1 cellular context compared by ENCODE assay signal in genomic region chr1:39981957-39982356, GRCh38.
TF ChIP-seq lines count a peak whose summit lies in the region.

No MANE protein-coding gene starts in this region.

TF ChIP-seq in H1, 55 proteins besides CTCF, POLR2A, EP300 and RAD21:
- TF ChIP-seq USF2 (IDR thresholded peaks at IDR 0.05; ENCODE audit: low read length) (no peak), CTBP2 (IDR thresholded peaks at IDR 0.05; ENCODE audit: borderline replicate concordance, insufficient read depth, insufficient read length, low read length) (no peak), NANOG (IDR thresholded peaks at IDR 0.05; ENCODE audit: insufficient read depth, low read depth, low read length, poor library complexity, severe bottlenecking) (no peak), SP2 (IDR thresholded peaks at IDR 0.05; ENCODE audit: low read length) (no peak), ZNF274 (IDR thresholded peaks at IDR 0.05; ENCODE audit: borderline replicate concordance, extremely low read depth, low read length) (no peak), CEBPB (IDR thresholded peaks at IDR 0.05; ENCODE audit: low read depth, low read length) (no peak), FOSL1 (IDR thresholded peaks at IDR 0.05; ENCODE audit: insufficient read depth, low read depth, low read length) (no peak), SIRT6 (IDR thresholded peaks at IDR 0.05; ENCODE audit: low read length) (no peak), KDM5A (IDR thresholded peaks at IDR 0.05; ENCODE audit: low read length) (no peak), SIX5 (IDR thresholded peaks at IDR 0.05; ENCODE audit: low read depth, low read length) (no peak), MAFK (IDR thresholded peaks at IDR 0.05; ENCODE audit: low read depth, low read length) (no peak), JUND (IDR thresholded peaks at IDR 0.05; ENCODE audit: low read length) (no peak), CREB1 (IDR thresholded peaks at IDR 0.05) (no peak), TAF1 (IDR thresholded peaks at IDR 0.05; ENCODE audit: low read depth, low read length) (no peak), PHF8 (conservative IDR thresholded peaks at IDR 0.05; ENCODE audit: low read depth, low read length) (no peak), POU5F1 (IDR thresholded peaks at IDR 0.05; ENCODE audit: low read depth, low read length) (no peak), CHD2 (IDR thresholded peaks at IDR 0.05; ENCODE audit: low read length) (no peak), RFX5 (IDR thresholded peaks at IDR 0.05; ENCODE audit: borderline replicate concordance, low read depth, low read length) (no peak), ATF3 (IDR thresholded peaks at IDR 0.05; ENCODE audit: insufficient read depth, low read depth, low read length) (no peak), EZH2 (IDR thresholded peaks at IDR 0.05; ENCODE audit: low read depth, low read length, severe bottlenecking) (no peak)
